In genomic region chr14:56059054-56059453, GRCh38 we compare ENCODE assay signal across 21 cellular contexts. TPM values are rescaled to one million over a fixed set of nuclear protein-coding genes. Genes with fewer than 3 reads are reported as not detected.
DNase-seq lines count a peak whose midpoint lies in the region; TF ChIP-seq lines count a peak whose summit lies in the region.
"Had no signal": no experiment of that assay in that cellular context is flagged by ENCODE, and none has a peak within 500 bp of the region (broad histone marks: within the 10 kb centered on the region; RNA-seq: fewer than 3 reads in every experiment).

No MANE protein-coding gene starts in this region.

- no peak overlapping the region for H3K27ac ChIP-seq in mesendoderm (ENCODE audit: low read depth, low read length)
- no peak overlapping the region for H3K27ac ChIP-seq in CD4-positive, alpha-beta memory T cell (ENCODE audit: low read depth, low read length)
- H3K27ac ChIP-seq: coronary artery had no signal

- H3K27me3 Mint-ChIP-seq in CD4-positive, alpha-beta memory T cell: peaks cover 6 to 10% of the 10 kb centered on the region in 2 donors

- H2BK5ac ChIP-seq in mesendoderm (ENCODE audit: low read length): no peak overlapping the region

- H3K4me3 ChIP-seq in epithelial cell of proximal tubule (ENCODE audit: low read depth, low read length) (no peak overlapping the region), mesendoderm (ENCODE audit: low read length) (no peak overlapping the region)
- no peak overlapping the region for H3K4me3 ChIP-seq in CD4-positive, alpha-beta memory T cell (ENCODE audit: low read length in 2 of 2)
- H3K4me3 ChIP-seq: coronary artery had no signal

- TF ChIP-seq CTCF in epithelial cell of proximal tubule (conservative IDR thresholded peaks at IDR 0.05; ENCODE audit: low read depth, low read length): no peak

- H2BK120ac ChIP-seq in mesendoderm (ENCODE audit: low read depth, low read length): no peak overlapping the region

- no peak overlapping the region for H3K27ac Mint-ChIP-seq in CD4-positive, alpha-beta memory T cell
- H3K27ac Mint-ChIP-seq: activated naive CD4-positive, alpha-beta T cell treated with anti-CD3 and anti-CD28 coated beads, Interleukin-2, amount 50 U/mL, for 24 hours; activated T-cell treated with anti-CD3 and anti-CD28 coated beads, Interleukin-2, amount 50 U/mL, for 72 hours; brain; CD8-positive, alpha-beta T cell; mesothelial cell of epicardium had no signal

- no peaks in the 10 kb centered on the region for H3K79me1 ChIP-seq in mesendoderm (ENCODE audit: low read length)

- no peak overlapping the region for H3K4ac ChIP-seq in mesendoderm (ENCODE audit: low read depth, low read length)

- no peak overlapping the region for H3K56ac ChIP-seq in mesendoderm (ENCODE audit: low read length)

- no peaks in the 10 kb centered on the region for H3K9me3 Mint-ChIP-seq in CD4-positive, alpha-beta memory T cell
- H3K9me3 Mint-ChIP-seq: activated naive CD4-positive, alpha-beta T cell treated with anti-CD3 and anti-CD28 coated beads, Interleukin-2, amount 50 U/mL, for 24 hours; activated T-cell treated with anti-CD3 and anti-CD28 coated beads, Interleukin-2, amount 50 U/mL, for 72 hours; brain; CD8-positive, alpha-beta T cell; mesothelial cell of epicardium had no signal

- H2AK5ac ChIP-seq in mesendoderm (ENCODE audit: low read length): no peak overlapping the region

- H3K18ac ChIP-seq in mesendoderm (ENCODE audit: low read length): no peak overlapping the region

- H3K4me1 ChIP-seq in mesendoderm (ENCODE audit: control insufficient read depth, low read depth, low read length): peaks cover 2% of the 10 kb centered on the region
- no peaks in the 10 kb centered on the region for H3K4me1 ChIP-seq in CD4-positive, alpha-beta memory T cell (ENCODE audit: insufficient read depth, low read length)

- no peak overlapping the region for H3K4me2 ChIP-seq in mesendoderm (ENCODE audit: low read length)

- no peaks in the 10 kb centered on the region for H3K36me3 ChIP-seq in mesendoderm (ENCODE audit: control insufficient read depth, insufficient read depth, low read length)
- H3K36me3 ChIP-seq in CD4-positive, alpha-beta memory T cell (ENCODE audit: insufficient read depth, low read length): no peaks in the 10 kb centered on the region

- POLR2A ChIA-PET in CD4-positive, alpha-beta memory T cell (lab: Charles Lee; ENCODE audit: partially characterized antibody): no interaction called here

- no peaks in the 10 kb centered on the region for H3K27me3 ChIP-seq in mesendoderm (ENCODE audit: insufficient read depth, low read length, poor library complexity)
- no peaks in the 10 kb centered on the region for H3K27me3 ChIP-seq in CD4-positive, alpha-beta memory T cell (ENCODE audit: insufficient read depth, low read length)

- H3K9me3 ChIP-seq in CD4-positive, alpha-beta memory T cell (ENCODE audit: control insufficient read depth in 1 of 2, low read length in 2 of 2): no peaks in the 10 kb centered on the region

- no peaks in the 10 kb centered on the region for H3K36me3 Mint-ChIP-seq in CD4-positive, alpha-beta memory T cell
- H3K36me3 Mint-ChIP-seq: activated naive CD4-positive, alpha-beta T cell treated with anti-CD3 and anti-CD28 coated beads, Interleukin-2, amount 50 U/mL, for 24 hours; brain; CD8-positive, alpha-beta T cell; mesothelial cell of epicardium had no signal

- H3K4me3 Mint-ChIP-seq in CD4-positive, alpha-beta memory T cell: no peak overlapping the region
- H3K4me3 Mint-ChIP-seq: activated naive CD4-positive, alpha-beta T cell treated with anti-CD3 and anti-CD28 coated beads, Interleukin-2, amount 50 U/mL, for 24 hours; activated T-cell treated with anti-CD3 and anti-CD28 coated beads, Interleukin-2, amount 50 U/mL, for 72 hours; brain; CD8-positive, alpha-beta T cell; mesothelial cell of epicardium had no signal

- no peak overlapping the region for H3K23ac ChIP-seq in mesendoderm (ENCODE audit: low read length)

- no peak overlapping the region for H3K9ac ChIP-seq in mesendoderm (ENCODE audit: low read length)

- WGBS in mesendoderm (ENCODE audit: extremely low coverage, insufficient coverage, low lambda C conversion rate): no CpG with 5 or more reads among the region's 4 CpGs

- H2BK15ac ChIP-seq in mesendoderm (replicated peaks; ENCODE audit: low read depth): no peak overlapping the region

- no peak overlapping the region for H4K8ac ChIP-seq in mesendoderm (ENCODE audit: low read depth, low read length)

- no peak overlapping the region for H4K5ac ChIP-seq in mesendoderm (ENCODE audit: low read length)

- DNase-seq in COLO668 (lab: John Stamatoyannopoulos, UW; ENCODE audit: unreplicated experiment) (peak; percentile 29), NCI-H526 treated with DMSO at 0.1 percent for 48 hours (lab: John Stamatoyannopoulos, UW) (peak; percentile 17), epithelial cell of proximal tubule (ENCODE audit: low read depth) (peak; percentile 63), mesendoderm (peak; percentile 53), C1 segment of cervical spinal cord (lab: John Stamatoyannopoulos, UW) (no peak), GDM1 (lab: John Stamatoyannopoulos, UW) (no peak)
- DNase-seq in CD4-positive, alpha-beta memory T cell: no peak
- no peak for DNase-seq in activated naive CD4-positive, alpha-beta T cell treated with anti-CD3 and anti-CD28 coated beads, Interleukin-2, amount 50 U/mL, for 16 hours
- DNase-seq: activated T-cell treated with anti-CD3 and anti-CD28 coated beads, Interleukin-2, amount 50 U/mL, for 72 hours; CD8-positive, alpha-beta T cell; DMS79 treated with DMSO at 0.1 percent for 48 hours; left cardiac atrium; NCI-H1092; NCI-H2171 treated with DMSO at 0.1 percent for 48 hours; NCI-H748 treated with DMSO at 0.1 percent for 48 hours; stimulated activated CD4-positive, alpha-beta T cell treated with anti-CD3 and anti-CD28 coated beads, Interleukin-12 subunit alpha, Interleukin-12 subunit beta, amount 100 ng/mL, for 4 hours; T-helper 2 cell had no signal

- H3K4me1 Mint-ChIP-seq in CD4-positive, alpha-beta memory T cell: no peaks in the 10 kb centered on the region
- H3K4me1 Mint-ChIP-seq: activated naive CD4-positive, alpha-beta T cell treated with anti-CD3 and anti-CD28 coated beads, Interleukin-2, amount 50 U/mL, for 24 hours had no signal

- CTCF ChIA-PET in CD4-positive, alpha-beta memory T cell (lab: Charles Lee; ENCODE audit: partially characterized antibody): interaction anchor here (0.7 kb wide), 1 partner anchor 9 kb away, joined by 3 read pairs; no protein-coding TSS in a partner anchor

- intact Hi-C loops in CD4-positive, alpha-beta memory T cell (cut with micrococcal nuclease): no loop called here

- no peaks in the 10 kb centered on the region for H3K79me2 ChIP-seq in mesendoderm (ENCODE audit: control insufficient read depth, insufficient read depth, low read length)

RNA-seq across cellular contexts. Expression of gene PELI2, which starts 59.2 kb away (rescaled TPM):
- total RNA-seq in epithelial cell of proximal tubule: 4.2 and 6.6 TPM in 2 replicates
- polyA plus RNA-seq in mesendoderm (2013, experiment 1 of 2): 5.8 TPM
- polyA plus RNA-seq in mesendoderm (2013, experiment 2 of 2): 5.1 TPM
- 10 to 100 TPM; 13.6 to 16.4 TPM for total RNA-seq in CD4-positive, alpha-beta memory T cell
- polyA plus RNA-seq in CD4-positive, alpha-beta memory T cell: 1 to 10 TPM; 1.2 to 1.9 TPM

Comparison
In these comparisons a context has a peak if more than half of its experiments do, and no peak if none do; other contexts are left out.
1. DNase-seq: peak in COLO668 (single experiment), NCI-H526 treated with DMSO at 0.1 percent for 48 hours (single experiment), epithelial cell of proximal tubule (single experiment) and mesendoderm (single experiment); none in CD4-positive, alpha-beta memory T cell (0 of 5), C1 segment of cervical spinal cord (0 of 14), activated naive CD4-positive, alpha-beta T cell treated with anti-CD3 and anti-CD28 coated beads, Interleukin-2, amount 50 U/mL, for 16 hours (single experiment) and GDM1 (single experiment).